Comparison of ENCODE assay signal across 8 cellular contexts in the genomic region with DNA sequence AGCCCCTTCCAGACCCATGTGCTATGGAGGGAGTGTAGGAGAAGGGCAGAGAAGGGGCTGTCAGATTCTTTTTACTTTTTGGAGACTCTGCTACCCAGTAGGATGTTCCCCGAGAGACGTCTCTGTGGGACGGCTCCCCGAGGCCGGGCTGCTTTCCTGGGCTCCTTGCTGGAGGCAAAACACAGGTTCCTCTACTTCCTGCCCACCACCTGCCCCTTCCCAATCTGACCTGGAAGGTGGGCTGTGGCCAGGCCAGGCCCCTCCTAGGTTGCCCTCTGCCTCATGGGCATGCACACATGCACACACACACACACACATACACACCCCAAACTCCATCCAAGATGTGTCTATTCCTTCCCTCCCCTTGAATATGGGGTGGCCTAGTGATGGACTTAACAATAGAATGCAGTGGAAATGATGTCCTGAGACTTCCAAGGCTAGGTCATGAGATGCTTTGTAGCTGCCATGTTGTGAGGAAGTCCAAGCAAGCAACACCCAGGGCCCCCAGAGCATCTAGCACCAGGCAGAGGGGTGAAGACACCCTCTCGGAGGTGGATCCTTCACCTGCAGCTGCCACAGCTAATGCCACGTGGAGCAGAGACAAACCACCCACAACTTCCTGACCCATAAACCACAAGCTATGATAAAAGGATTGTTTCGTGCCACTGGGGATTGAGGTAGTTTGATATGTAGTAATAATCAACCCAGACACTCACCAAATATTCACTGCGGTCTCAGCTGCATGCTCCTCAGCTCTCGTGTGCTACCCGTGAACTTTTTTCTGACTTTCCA.
DNase-seq lines count a peak whose midpoint lies in the region; ATAC-seq and TF ChIP-seq lines count a peak whose summit lies in the region.

No MANE protein-coding gene starts in this region.

- peaks cover 12% of the 10 kb centered on the region for H3K9me3 Mint-ChIP-seq in T-helper 1 cell treated with Interleukin-12 subunit alpha and Interleukin-12 subunit beta and Interleukin-4 antibody, amounts not matched to agents 30 μg/mL and 1 μg/mL, for 36 hours
- peaks cover 5% of the 10 kb centered on the region for H3K9me3 Mint-ChIP-seq in central memory CD8-positive, alpha-beta T cell

- peak overlapping the region; percentile 45 for H3K4me3 Mint-ChIP-seq in T-helper 1 cell treated with Interleukin-12 subunit alpha and Interleukin-12 subunit beta and Interleukin-4 antibody, amounts not matched to agents 30 μg/mL and 1 μg/mL, for 36 hours
- peak overlapping the region; percentile 65 for H3K4me3 Mint-ChIP-seq in central memory CD8-positive, alpha-beta T cell

- no peak for TF ChIP-seq CTCF in GM12864 (IDR thresholded peaks at IDR 0.05; ENCODE audit: low read depth, low read length, missing control alignments)

- no peaks in the 10 kb centered on the region for H3K27me3 Mint-ChIP-seq in T-helper 1 cell treated with Interleukin-12 subunit alpha and Interleukin-12 subunit beta and Interleukin-4 antibody, amounts not matched to agents 30 μg/mL and 1 μg/mL, for 36 hours (ENCODE audit: low read depth)
- H3K27me3 Mint-ChIP-seq in central memory CD8-positive, alpha-beta T cell = no peaks in the 10 kb centered on the region

- peaks cover 33% of the 10 kb centered on the region for H3K36me3 Mint-ChIP-seq in T-helper 1 cell treated with Interleukin-12 subunit alpha and Interleukin-12 subunit beta and Interleukin-4 antibody, amounts not matched to agents 30 μg/mL and 1 μg/mL, for 36 hours (ENCODE audit: low read depth)
- H3K36me3 Mint-ChIP-seq in central memory CD8-positive, alpha-beta T cell (ENCODE audit: insufficient read depth) = peaks cover 9% of the 10 kb centered on the region

- ATAC-seq in HG02763 (IDR thresholded peaks at IDR 0.05; ENCODE audit: unreplicated experiment) = peak; percentile 48
- ATAC-seq in central memory CD8-positive, alpha-beta T cell (replicated peaks; ENCODE audit: extremely low read depth, poor library complexity, severe bottlenecking) = peak; percentile 93

- no peak overlapping the region for H3K4me3 ChIP-seq in GM12864 (ENCODE audit: low read depth, low read length)

- peaks cover 63% of the 10 kb centered on the region for H3K4me1 Mint-ChIP-seq in T-helper 1 cell treated with Interleukin-12 subunit alpha and Interleukin-12 subunit beta and Interleukin-4 antibody, amounts not matched to agents 30 μg/mL and 1 μg/mL, for 36 hours (ENCODE audit: low read depth)
- H3K4me1 Mint-ChIP-seq in central memory CD8-positive, alpha-beta T cell = peaks cover 48% of the 10 kb centered on the region

- peak overlapping the region; percentile 100 for H3K27ac Mint-ChIP-seq in T-helper 1 cell treated with Interleukin-12 subunit alpha and Interleukin-12 subunit beta and Interleukin-4 antibody, amounts not matched to agents 30 μg/mL and 1 μg/mL, for 36 hours
- peak overlapping the region; percentile 83 for H3K27ac Mint-ChIP-seq in central memory CD8-positive, alpha-beta T cell (ENCODE audit: low read depth)

- DNase-seq in GM12864 (ENCODE audit: low read depth) = peak; percentile 77
- DNase-seq in central memory CD8-positive, alpha-beta T cell (ENCODE audit: low spot score in 2 of 2) = peak; percentile 42 to 70
- peak; percentile 74 to 76 for DNase-seq in stimulated activated CD8-positive, alpha-beta memory T cell treated with anti-CD3 and anti-CD28 coated beads, Interleukin-15, amount 100 ng/mL, for 48 hours (ENCODE audit: low read depth in 2 of 2)
- no peak for DNase-seq in D341Med (ENCODE audit: low spot score)
- DNase-seq in HuH-7 (ENCODE audit: low spot score) = no peak
- DNase-seq in NCI-H82 (lab: John Stamatoyannopoulos, UW) = no peak

Comparison
In these comparisons a context has a peak if more than half of its experiments do, and no peak if none do; other contexts are left out.
1. DNase-seq: peak in GM12864 (single experiment), central memory CD8-positive, alpha-beta T cell (2 of 2) and stimulated activated CD8-positive, alpha-beta memory T cell treated with anti-CD3 and anti-CD28 coated beads, Interleukin-15, amount 100 ng/mL, for 48 hours (2 of 2); none in D341Med (single experiment), HuH-7 (single experiment) and NCI-H82 (single experiment).